ENCODE assay signal across 18 cellular contexts in the genomic region with DNA sequence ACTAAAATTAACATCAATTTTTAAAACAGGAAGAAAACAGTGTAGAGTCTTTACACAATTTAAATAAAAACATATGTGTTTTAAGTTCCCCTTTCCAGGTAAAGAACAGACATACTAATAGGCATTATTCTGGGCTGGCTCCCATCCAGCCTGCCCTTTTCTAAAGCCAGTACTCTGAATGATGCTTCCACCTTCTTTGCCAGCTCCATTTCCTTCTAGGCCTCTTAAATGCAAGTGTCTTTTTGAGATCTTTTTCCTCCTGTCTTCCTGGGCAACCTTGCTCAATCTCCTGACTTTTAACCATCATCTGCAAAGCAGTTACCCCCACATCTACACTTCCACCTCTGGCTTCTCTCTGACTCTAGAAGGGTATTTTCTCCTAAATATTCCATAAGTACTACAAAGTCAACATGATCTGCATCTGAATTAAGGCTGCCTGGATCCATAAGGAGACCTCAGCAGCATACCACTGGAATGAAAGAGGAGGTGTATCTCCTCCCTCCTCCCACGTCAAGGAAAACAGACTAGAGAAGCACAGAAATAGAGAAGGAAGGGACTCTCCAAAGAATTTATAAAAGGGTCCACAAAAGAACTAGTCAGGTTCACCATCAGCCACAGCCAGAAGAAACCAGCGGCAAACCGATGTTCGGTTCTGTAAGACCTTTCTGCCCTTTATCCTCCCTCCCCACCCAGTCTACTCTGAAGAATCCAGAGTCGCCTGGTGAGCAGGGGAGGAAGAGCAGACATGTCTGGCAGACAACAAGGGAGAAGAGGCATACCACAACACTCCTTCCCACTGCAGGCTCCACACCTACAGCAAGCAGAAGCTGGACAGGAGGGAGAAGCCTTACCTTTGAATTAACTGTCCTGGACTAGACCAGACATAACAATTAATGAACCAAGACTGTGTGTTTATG. TPM values are rescaled to one million over a fixed set of nuclear protein-coding genes. Genes with fewer than 3 reads are reported as not detected.
DNase-seq lines count a peak whose midpoint lies in the region; ATAC-seq and TF ChIP-seq lines count a peak whose summit lies in the region.
"Had no signal": no experiment of that assay in that cellular context is flagged by ENCODE, and none has a peak within 500 bp of the region (broad histone marks: within the 10 kb centered on the region; RNA-seq: fewer than 3 reads in every experiment).

No MANE protein-coding gene starts in this region.

- ATAC-seq in right lobe of liver (peak; percentile 17 to 38 (median 30)), HG02870 (IDR thresholded peaks at IDR 0.05; ENCODE audit: unreplicated experiment) (no peak), GM18873 (IDR thresholded peaks at IDR 0.05; ENCODE audit: low FRiP score, unreplicated experiment) (no peak)
- ATAC-seq: naive thymus-derived CD8-positive, alpha-beta T cell; Panc1 had no signal

- H3K36me3 ChIP-seq in right lobe of liver (no peaks in the 10 kb centered on the region), suprapubic skin (no peaks in the 10 kb centered on the region)

- H3K4me3 ChIP-seq in right lobe of liver, result no peak overlapping the region
- H3K4me3 ChIP-seq in suprapubic skin, result no peak overlapping the region
- H3K4me3 ChIP-seq: sigmoid colon had no signal

- no peak overlapping the region for H3K4me3 Mint-ChIP-seq in glutamatergic neuron (ENCODE audit: unreplicated experiment)
- H3K4me3 Mint-ChIP-seq: activated naive CD8-positive, alpha-beta T cell treated with anti-CD3 and anti-CD28 coated beads for 36 hours; activated T-cell treated with anti-CD3 and anti-CD28 coated beads, Interleukin-2, amount 50 U/mL, for 24 hours; naive thymus-derived CD8-positive, alpha-beta T cell; T-helper 1 cell treated with Interleukin-12 subunit alpha and Interleukin-12 subunit beta and Interleukin-4 antibody, amounts not matched to agents 30 μg/mL and 1 μg/mL, for 36 hours had no signal

- intact Hi-C loops in right lobe of liver (cut with DNase I), result loop anchor here (5.0 kb wide), 2 partner anchors 114 to 119 kb away; no protein-coding TSS in a partner anchor

- H3K27ac ChIP-seq in right lobe of liver (peak overlapping the region; percentile 48 to 64 (median 55)), suprapubic skin (peak overlapping the region; percentile 11)

- TF ChIP-seq EP300 in suprapubic skin (IDR thresholded peaks at IDR 0.05), result no peak

- TF ChIP-seq CTCF in right lobe of liver (IDR thresholded peaks at IDR 0.05), result no peak
- no peak for TF ChIP-seq CTCF in suprapubic skin (IDR thresholded peaks at IDR 0.05)
- TF ChIP-seq CTCF in glutamatergic neuron (IDR thresholded peaks at IDR 0.05; ENCODE audit: partially characterized antibody, unreplicated experiment), result no peak

- peaks cover 2% of the 10 kb centered on the region for H3K27me3 Mint-ChIP-seq in glutamatergic neuron (ENCODE audit: unreplicated experiment)
- H3K27me3 Mint-ChIP-seq: activated T-cell treated with anti-CD3 and anti-CD28 coated beads, Interleukin-2, amount 50 U/mL, for 24 hours had no signal

- TF ChIP-seq POLR2A in right lobe of liver (IDR thresholded peaks at IDR 0.05) (no peak), suprapubic skin (IDR thresholded peaks at IDR 0.05) (no peak)

- WGBS in right lobe of liver (ENCODE audit: insufficient coverage, low coverage, low lambda C conversion rate, missing lambda C conversion rate), result 64% methylated on average over 4 of the region's 5 CpGs
- 79% methylated on average over 5 of the region's 5 CpGs for WGBS in suprapubic skin

- H3K27me3 ChIP-seq in right lobe of liver, result no peaks in the 10 kb centered on the region
- H3K27me3 ChIP-seq in suprapubic skin, result no peaks in the 10 kb centered on the region
- H3K27me3 ChIP-seq: sigmoid colon had no signal

- DNase-seq in SKM-1 treated with dmso at 0.1 percent for 144 hours (lab: John Stamatoyannopoulos, UW; ENCODE audit: unreplicated experiment), result peak; percentile 23
- DNase-seq in SKM-1 (lab: John Stamatoyannopoulos, UW; ENCODE audit: unreplicated experiment), result no peak
- DNase-seq in astrocyte of the hippocampus (ENCODE audit: low read depth, low spot score), result peak; percentile 12
- DNase-seq in right lobe of liver, result no peak
- no peak for DNase-seq in suprapubic skin (ENCODE audit: low spot score in 2 of 2)
- no peak for DNase-seq in glutamatergic neuron
- DNase-seq: activated CD4-positive, alpha-beta T cell treated with anti-CD3 and anti-CD28 coated beads for 48 hours; activated naive CD8-positive, alpha-beta T cell treated with anti-CD3 and anti-CD28 coated beads for 36 hours; activated T-cell treated with anti-CD3 and anti-CD28 coated beads, Interleukin-2, amount 50 U/mL, for 24 hours; Caco-2; kidney; naive thymus-derived CD8-positive, alpha-beta T cell; sigmoid colon; stimulated activated naive CD4-positive, alpha-beta T cell treated with Interleukin-2 at 50 U/mL for 16 hours had no signal

- H3K9me3 ChIP-seq in right lobe of liver (no peaks in the 10 kb centered on the region), suprapubic skin (no peaks in the 10 kb centered on the region)
- H3K9me3 ChIP-seq: Caco-2, sigmoid colon had no signal

- H3K4me1 ChIP-seq in right lobe of liver, result peaks cover 0 to 25% (median 11%) of the 10 kb centered on the region in 4 donors
- peaks cover 20% of the 10 kb centered on the region for H3K4me1 ChIP-seq in suprapubic skin
- H3K4me1 ChIP-seq: Caco-2 had no signal

- no peak overlapping the region for H3K27ac Mint-ChIP-seq in glutamatergic neuron (ENCODE audit: unreplicated experiment)
- H3K27ac Mint-ChIP-seq: activated naive CD8-positive, alpha-beta T cell treated with anti-CD3 and anti-CD28 coated beads for 36 hours; activated T-cell treated with anti-CD3 and anti-CD28 coated beads, Interleukin-2, amount 50 U/mL, for 24 hours; naive thymus-derived CD8-positive, alpha-beta T cell; T-helper 1 cell treated with Interleukin-12 subunit alpha and Interleukin-12 subunit beta and Interleukin-4 antibody, amounts not matched to agents 30 μg/mL and 1 μg/mL, for 36 hours had no signal

- no peaks in the 10 kb centered on the region for H3K36me3 Mint-ChIP-seq in glutamatergic neuron (ENCODE audit: unreplicated experiment)
- H3K36me3 Mint-ChIP-seq: activated naive CD8-positive, alpha-beta T cell treated with anti-CD3 and anti-CD28 coated beads for 36 hours; naive thymus-derived CD8-positive, alpha-beta T cell had no signal

- no peaks in the 10 kb centered on the region for H3K9me3 Mint-ChIP-seq in glutamatergic neuron (ENCODE audit: unreplicated experiment)
- H3K9me3 Mint-ChIP-seq: activated naive CD8-positive, alpha-beta T cell treated with anti-CD3 and anti-CD28 coated beads for 36 hours; activated T-cell treated with anti-CD3 and anti-CD28 coated beads, Interleukin-2, amount 50 U/mL, for 24 hours; naive thymus-derived CD8-positive, alpha-beta T cell; T-helper 1 cell treated with Interleukin-12 subunit alpha and Interleukin-12 subunit beta and Interleukin-4 antibody, amounts not matched to agents 30 μg/mL and 1 μg/mL, for 36 hours had no signal

- H3K4me1 Mint-ChIP-seq in glutamatergic neuron (ENCODE audit: low read depth, unreplicated experiment), result peaks cover 11% of the 10 kb centered on the region
- H3K4me1 Mint-ChIP-seq: activated naive CD8-positive, alpha-beta T cell treated with anti-CD3 and anti-CD28 coated beads for 36 hours; naive thymus-derived CD8-positive, alpha-beta T cell had no signal

RNA-seq across cellular contexts. Expression of a gene that starts 47.1 kb away (rescaled TPM):
- 10 to 100 TPM; 33.3 to 44.9 (median 36.6) TPM for total RNA-seq in right lobe of liver
- 10 to 100 TPM; 16.0 to 21.3 (median 20.2) TPM for total RNA-seq in suprapubic skin
- total RNA-seq in glutamatergic neuron (ENCODE audit: unreplicated experiment), result 31.7 TPM

Comparison
In these comparisons a context has a peak if more than half of its experiments do, and no peak if none do; other contexts are left out.
1. DNase-seq: peak in SKM-1 treated with dmso at 0.1 percent for 144 hours (single experiment) and astrocyte of the hippocampus (single experiment); none in SKM-1 (single experiment), right lobe of liver (0 of 3), suprapubic skin (0 of 2) and glutamatergic neuron (single experiment).
2. ATAC-seq: peak in right lobe of liver (4 of 4); none in HG02870 (single experiment) and GM18873 (single experiment).